Comparison of ENCODE assay signal across 8 cellular contexts in genomic region chr10:88687853-88688467, GRCh38. TPM values are rescaled to one million over a fixed set of nuclear protein-coding genes. Genes with fewer than 3 reads are reported as not detected.
DNase-seq lines count a peak whose midpoint lies in the region; ATAC-seq and TF ChIP-seq lines count a peak whose summit lies in the region.

No MANE protein-coding gene starts in this region.

- H3K79me1 ChIP-seq in H9 (ENCODE audit: insufficient read depth, low read depth, low read length, poor library complexity, severe bottlenecking) = no peaks in the 10 kb centered on the region

- no peak overlapping the region for H2AK5ac ChIP-seq in H9 (ENCODE audit: insufficient read length, low read length)

- H3K27me3 Mint-ChIP-seq in H9 (ENCODE audit: low read depth) = peaks cover 31% of the 10 kb centered on the region
- H3K27me3 Mint-ChIP-seq in activated CD4-positive, alpha-beta T cell treated with anti-CD3 and anti-CD28 coated beads, Interleukin-2, amount 10 ng/mL, durations not matched to agents 24 days and 14 days = peaks cover 27% of the 10 kb centered on the region

- H3K27ac ChIP-seq in H9 (ENCODE audit: insufficient read length, low read depth, low read length) = no peak overlapping the region
- H3K27ac ChIP-seq in sigmoid colon = no peak overlapping the region

- TF ChIP-seq POLR2A in sigmoid colon (IDR thresholded peaks at IDR 0.05) = no peak

- no peak overlapping the region for H3K18ac ChIP-seq in H9 (ENCODE audit: insufficient read length, low read depth, low read length)

- no peak overlapping the region for H3K14ac ChIP-seq in H9 (ENCODE audit: insufficient read depth, low read length)

- no peak overlapping the region for H2BK20ac ChIP-seq in H9 (ENCODE audit: low read depth, low read length, poor library complexity, severe bottlenecking)

- TF ChIP-seq EP300 in sigmoid colon (IDR thresholded peaks at IDR 0.05) = no peak

- no peak overlapping the region for H3K4ac ChIP-seq in H9 (ENCODE audit: low read depth, low read length)

- no peak overlapping the region for H3K56ac ChIP-seq in H9 (ENCODE audit: insufficient read length, low read depth, low read length)

- H3K27me3 ChIP-seq in H9 (ENCODE audit: insufficient read depth, low read length) (no peaks in the 10 kb centered on the region), sigmoid colon (no peaks in the 10 kb centered on the region)

- H3K4me3 Mint-ChIP-seq in H9 = no peak overlapping the region
- no peak overlapping the region for H3K4me3 Mint-ChIP-seq in activated CD4-positive, alpha-beta T cell treated with anti-CD3 and anti-CD28 coated beads, Interleukin-2, amount 10 ng/mL, durations not matched to agents 24 days and 14 days

- no peak overlapping the region for H3K9ac ChIP-seq in H9 (ENCODE audit: extremely low read depth, insufficient read length, low read length)

- H4K91ac ChIP-seq in H9 (ENCODE audit: insufficient read length, low read depth, low read length) = no peak overlapping the region

- no peaks in the 10 kb centered on the region; a peak in 1 of 4 replicates for H3K4me1 Mint-ChIP-seq in H9
- H3K4me1 Mint-ChIP-seq in activated CD4-positive, alpha-beta T cell treated with anti-CD3 and anti-CD28 coated beads, Interleukin-2, amount 10 ng/mL, durations not matched to agents 24 days and 14 days = no peaks in the 10 kb centered on the region

- no peak overlapping the region for H3K27ac Mint-ChIP-seq in H9
- no peak overlapping the region for H3K27ac Mint-ChIP-seq in activated CD4-positive, alpha-beta T cell treated with anti-CD3 and anti-CD28 coated beads, Interleukin-2, amount 10 ng/mL, durations not matched to agents 24 days and 14 days
- no peak overlapping the region for H3K27ac Mint-ChIP-seq in activated naive CD4-positive, alpha-beta T cell treated with anti-CD3 and anti-CD28 coated beads, Interleukin-2, amount 50 U/mL, for 72 hours

- H3T11ph ChIP-seq in H9 (ENCODE audit: low read length) = no peak overlapping the region

- no peak overlapping the region for H2BK12ac ChIP-seq in H9 (ENCODE audit: insufficient read length, low read depth, low read length)

- no peaks in the 10 kb centered on the region for H3K4me1 ChIP-seq in H9 (ENCODE audit: insufficient read depth, low read length)
- no peaks in the 10 kb centered on the region for H3K4me1 ChIP-seq in sigmoid colon

- no peaks in the 10 kb centered on the region for H4K20me1 ChIP-seq in H9 (ENCODE audit: control insufficient read depth, insufficient read depth, insufficient read length)

- H3K4me3 ChIP-seq in AG09309 (ENCODE audit: control insufficient read depth, low read depth, low read length) (no peak overlapping the region), sigmoid colon (no peak overlapping the region)

- no peaks in the 10 kb centered on the region for H3K36me3 Mint-ChIP-seq in H9 (ENCODE audit: insufficient read depth in 1 of 3, low read depth in 3 of 3)
- H3K36me3 Mint-ChIP-seq in activated CD4-positive, alpha-beta T cell treated with anti-CD3 and anti-CD28 coated beads, Interleukin-2, amount 10 ng/mL, durations not matched to agents 24 days and 14 days (ENCODE audit: low read depth) = no peaks in the 10 kb centered on the region
- no peaks in the 10 kb centered on the region for H3K36me3 Mint-ChIP-seq in activated naive CD4-positive, alpha-beta T cell treated with anti-CD3 and anti-CD28 coated beads, Interleukin-2, amount 50 U/mL, for 72 hours

- no peak for DNase-seq in AG09309 (ENCODE audit: low read depth)
- DNase-seq in H9 = no peak
- peak; percentile 7 for DNase-seq in RPMI7951 (ENCODE audit: low read depth)
- peak; percentile 18 for DNase-seq in fibroblast of gingiva (ENCODE audit: low read depth)
- DNase-seq in sigmoid colon = no peak
- DNase-seq in activated gamma-delta T cell (lab: John Stamatoyannopoulos, UW) = no peak
- DNase-seq in activated CD4-positive, alpha-beta T cell treated with anti-CD3 and anti-CD28 coated beads, Interleukin-2, amount 10 ng/mL, durations not matched to agents 24 days and 14 days = no peak
- DNase-seq in activated naive CD4-positive, alpha-beta T cell treated with anti-CD3 and anti-CD28 coated beads, Interleukin-2, amount 50 U/mL, for 72 hours (ENCODE audit: low spot score in 2 of 2) = no peak

- H3K79me2 ChIP-seq in H9 (ENCODE audit: insufficient read depth, low read length) = no peaks in the 10 kb centered on the region

- H2BK120ac ChIP-seq in H9 (ENCODE audit: low read depth, low read length, poor library complexity, severe bottlenecking) = no peak overlapping the region

- H3K4me2 ChIP-seq in H9 (ENCODE audit: insufficient read depth, insufficient read length, low read length) = no peak overlapping the region

- H4K5ac ChIP-seq in H9 (ENCODE audit: insufficient read length, low read depth, low read length) = no peak overlapping the region

- H2BK15ac ChIP-seq in H9 (ENCODE audit: low read depth, low read length) = no peak overlapping the region

- no peak overlapping the region for H2AFZ ChIP-seq in H9 (ENCODE audit: low read length)

- intact Hi-C loops in sigmoid colon (cut with DNase I) = no loop called here
- intact Hi-C loops in activated CD4-positive, alpha-beta T cell treated with anti-CD3 and anti-CD28 coated beads, Interleukin-2, amount 10 ng/mL, durations not matched to agents 24 days and 14 days (cut with micrococcal nuclease) = loop anchor here (1.0 to 5.0 kb wide), 2 partner anchors 122 to 244 kb away; no protein-coding TSS in a partner anchor

- H3K9me3 ChIP-seq in H9 (ENCODE audit: control insufficient read depth, low read depth, low read length) (no peaks in the 10 kb centered on the region), sigmoid colon (no peaks in the 10 kb centered on the region)

- H3K23me2 ChIP-seq in H9 (ENCODE audit: insufficient read length, low read depth, low read length, poor library complexity, severe bottlenecking) = no peaks in the 10 kb centered on the region

- H3K9me3 Mint-ChIP-seq in H9 = no peaks in the 10 kb centered on the region
- H3K9me3 Mint-ChIP-seq in activated CD4-positive, alpha-beta T cell treated with anti-CD3 and anti-CD28 coated beads, Interleukin-2, amount 10 ng/mL, durations not matched to agents 24 days and 14 days = no peaks in the 10 kb centered on the region
- H3K9me3 Mint-ChIP-seq in activated naive CD4-positive, alpha-beta T cell treated with anti-CD3 and anti-CD28 coated beads, Interleukin-2, amount 50 U/mL, for 72 hours = no peaks in the 10 kb centered on the region

- H2BK5ac ChIP-seq in H9 (ENCODE audit: insufficient read length, low read length) = no peak overlapping the region

- ATAC-seq in activated naive CD4-positive, alpha-beta T cell treated with anti-CD3 and anti-CD28 coated beads, Interleukin-2, amount 50 U/mL, for 72 hours = no peak

- H4K8ac ChIP-seq in H9 (replicated peaks; ENCODE audit: insufficient read length, low read depth, low read length) = no peak overlapping the region

- TF ChIP-seq CTCF in AG09309 (IDR thresholded peaks at IDR 0.05; ENCODE audit: control insufficient read depth, insufficient read depth, low read depth, low read length, missing control alignments) (peak; percentile 72), H9 (conservative IDR thresholded peaks at IDR 0.05) (peak; percentile 78), sigmoid colon (IDR thresholded peaks at IDR 0.05) (peak in 3 of 4 experiments; percentile 30 to 55 (median 45))

- H3K36me3 ChIP-seq in sigmoid colon = no peaks in the 10 kb centered on the region

- no peak overlapping the region for H3K23ac ChIP-seq in H9 (ENCODE audit: insufficient read length, low read depth, low read length)

RNA-seq across cellular contexts. Expression of gene LIPK, which starts 18.1 kb away (rescaled TPM):
- total RNA-seq in H9 (2021) = not detected in 2 replicates
- not detected in 2 replicates for total RNA-seq in RPMI7951 (2014; rRNA removed; shearing (Covaris generic))
- total RNA-seq in sigmoid colon = not detected
- not detected for polyA plus RNA-seq in sigmoid colon
- not detected in 2 replicates for total RNA-seq in activated CD4-positive, alpha-beta T cell treated with anti-CD3 and anti-CD28 coated beads, Interleukin-2, amount 10 ng/mL, durations not matched to agents 24 days and 14 days
- total RNA-seq in activated naive CD4-positive, alpha-beta T cell treated with anti-CD3 and anti-CD28 coated beads, Interleukin-2, amount 50 U/mL, for 72 hours = not detected

RNA-seq across cellular contexts. Expression of gene LIPF, which starts 23.7 kb away (rescaled TPM):
- total RNA-seq in H9 (2021) (not detected in 2 replicates), sigmoid colon (under 1 TPM in 1 of 4 donors, not detected in 3; 0.36 TPM)
- not detected in 2 replicates for total RNA-seq in RPMI7951 (2014; rRNA removed; shearing (Covaris generic))
- 1 to 10 TPM in 2 of 3 donors, not detected in 1; 4.6 to 9.6 TPM for polyA plus RNA-seq in sigmoid colon
- total RNA-seq in activated CD4-positive, alpha-beta T cell treated with anti-CD3 and anti-CD28 coated beads, Interleukin-2, amount 10 ng/mL, durations not matched to agents 24 days and 14 days = not detected in 2 replicates
- not detected for total RNA-seq in activated naive CD4-positive, alpha-beta T cell treated with anti-CD3 and anti-CD28 coated beads, Interleukin-2, amount 50 U/mL, for 72 hours

Comparison
In these comparisons a context has a peak if more than half of its experiments do, and no peak if none do; other contexts are left out.
1. DNase-seq: peak in RPMI7951 (single experiment) and fibroblast of gingiva (single experiment); none in AG09309 (single experiment), H9 (single experiment), sigmoid colon (single experiment), activated gamma-delta T cell (single experiment), activated CD4-positive, alpha-beta T cell treated with anti-CD3 and anti-CD28 coated beads, Interleukin-2, amount 10 ng/mL, durations not matched to agents 24 days and 14 days (single experiment) and activated naive CD4-positive, alpha-beta T cell treated with anti-CD3 and anti-CD28 coated beads, Interleukin-2, amount 50 U/mL, for 72 hours (0 of 2).
2. Peak in every context shown above with its lines, with median percentiles within 50 percentile points of each other: CTCF ChIP-seq.